Comparison of ENCODE assay signal across 10 cellular contexts in genomic region chr1:234553241-234554156, GRCh38. TPM values are rescaled to one million over a fixed set of nuclear protein-coding genes. Genes with fewer than 3 reads are reported as not detected.
DNase-seq lines count a peak whose midpoint lies in the region; ATAC-seq, FAIRE-seq and TF ChIP-seq lines count a peak whose summit lies in the region.
"Had no signal": no experiment of that assay in that cellular context is flagged by ENCODE, and none has a peak within 500 bp of the region (broad histone marks: within the 10 kb centered on the region; RNA-seq: fewer than 3 reads in every experiment).

No MANE protein-coding gene starts in this region.

- intact Hi-C loops in left ventricle myocardium superior (cut with micrococcal nuclease) (no loop called here), sigmoid colon (cut with DNase I) (no loop called here), gastrocnemius medialis (cut with DNase I; ENCODE audit: low total_unique reads) (no loop called here)

- no peak for TF ChIP-seq CTCF in sigmoid colon (IDR thresholded peaks at IDR 0.05)
- TF ChIP-seq CTCF in gastrocnemius medialis (IDR thresholded peaks at IDR 0.05 in 4 of 5, conservative IDR thresholded peaks at IDR 0.05 in 1 of 5) = no peak

- 83 to 84% methylated on average over 21 of the region's 21 CpGs for WGBS in sigmoid colon, 2 donors

- TF ChIP-seq EP300 in sigmoid colon (IDR thresholded peaks at IDR 0.05) = no peak

- H3K36me3 ChIP-seq in sigmoid colon = no peaks in the 10 kb centered on the region
- H3K36me3 ChIP-seq in gastrocnemius medialis = no peaks in the 10 kb centered on the region

- ATAC-seq in left ventricle myocardium superior = peak; percentile 82
- ATAC-seq in gastrocnemius medialis = no peak
- ATAC-seq: stimulated activated naive CD8-positive, alpha-beta T cell treated with anti-CD3 and anti-CD28 coated beads, Interleukin-15, amount 100 ng/mL, for 72 hours had no signal

- no peak for FAIRE-seq in GM12891 (lab: Jason Lieb, UNC)

- no peak overlapping the region for H3K4me3 ChIP-seq in sigmoid colon
- no peak overlapping the region for H3K4me3 ChIP-seq in gastrocnemius medialis

- DNase-seq in ELF-1 (ENCODE audit: low read depth, low spot score) (peak; percentile 66), left ventricle myocardium superior (no peak), sigmoid colon (peak; percentile 57), gastrocnemius medialis (no peak), GM12891 (ENCODE audit: insufficient read length, low spot score) (no peak), T-helper 1 cell (no peak)
- DNase-seq in stimulated activated CD4-positive, alpha-beta T cell treated with anti-CD3 and anti-CD28 coated beads, Interleukin-4, amount 100 ng/mL, for 4 hours = no peak
- DNase-seq: GF-D8; stimulated activated naive CD8-positive, alpha-beta T cell treated with anti-CD3 and anti-CD28 coated beads, Interleukin-15, amount 100 ng/mL, for 72 hours had no signal

- H3K9me3 ChIP-seq in sigmoid colon = no peaks in the 10 kb centered on the region
- H3K9me3 ChIP-seq in gastrocnemius medialis = no peaks in the 10 kb centered on the region

- no peaks in the 10 kb centered on the region for H3K27me3 ChIP-seq in sigmoid colon
- no peaks in the 10 kb centered on the region for H3K27me3 ChIP-seq in gastrocnemius medialis

- in situ Hi-C loops in gastrocnemius medialis (cut with MboI; ENCODE audit: low sequenced_read_pairs in 4 of 4) = no loop called here

- peaks cover 0 to 25% (median 20%) of the 10 kb centered on the region in 4 donors for H3K4me1 ChIP-seq in sigmoid colon
- H3K4me1 ChIP-seq in gastrocnemius medialis = no peaks in the 10 kb centered on the region

- peak overlapping the region; percentile 51 for H3K27ac ChIP-seq in angular gyrus (ENCODE audit: low read depth, low read length)
- H3K27ac ChIP-seq in sigmoid colon = peak overlapping the region; percentile 67 to 86 (median 78)
- no peak overlapping the region for H3K27ac ChIP-seq in gastrocnemius medialis

- TF ChIP-seq POLR2A in sigmoid colon (IDR thresholded peaks at IDR 0.05) (no peak), gastrocnemius medialis (IDR thresholded peaks at IDR 0.05) (no peak), GM12891 (IDR thresholded peaks at IDR 0.05; ENCODE audit: low read depth, low read length) (no peak)

TF ChIP-seq in GM12891, 5 proteins besides CTCF, POLR2A, EP300 and RAD21:
- no peak for TF ChIP-seq TAF1 (IDR thresholded peaks at IDR 0.05; ENCODE audit: low read depth, low read length)
- TF ChIP-seq POU2F2 (IDR thresholded peaks at IDR 0.05; ENCODE audit: low read depth, low read length) = no peak
- TF ChIP-seq PAX5 (IDR thresholded peaks at IDR 0.05; ENCODE audit: insufficient read depth, low read length, severe bottlenecking) = no peak
- TF ChIP-seq POLR2AphosphoS5 (IDR thresholded peaks at IDR 0.05; ENCODE audit: low read depth, low read length) = no peak
- no peak for TF ChIP-seq SPI1 (IDR thresholded peaks at IDR 0.05; ENCODE audit: low read depth, low read length)

RNA-seq across cellular contexts. Expression of gene IRF2BP2, which starts 56.5 kb away (rescaled TPM):
- total RNA-seq in left ventricle myocardium superior (124 TPM), sigmoid colon (10 to 100 TPM; 43.8 to 80.9 (median 55.5) TPM), gastrocnemius medialis (10 to 100 TPM; 32.2 to 92.0 (median 52.2) TPM)
- 10 to 100 TPM; 39.1 to 86.9 (median 66.1) TPM for polyA plus RNA-seq in sigmoid colon
- polyA plus RNA-seq in GM12891 (2012; ENCODE audit: low read depth, missing spikeins) = 99.5 TPM

Comparison
In these comparisons a context has a peak if more than half of its experiments do, and no peak if none do; other contexts are left out.
1. DNase-seq: peak in ELF-1 (single experiment) and sigmoid colon (single experiment); none in left ventricle myocardium superior (single experiment), gastrocnemius medialis (0 of 2), GM12891 (single experiment), T-helper 1 cell (0 of 5) and stimulated activated CD4-positive, alpha-beta T cell treated with anti-CD3 and anti-CD28 coated beads, Interleukin-4, amount 100 ng/mL, for 4 hours (0 of 2).
2. H3K27ac ChIP-seq: peak in angular gyrus (single experiment) and sigmoid colon (4 of 4); none in gastrocnemius medialis (0 of 4).